Comparison of ENCODE assay signal across 11 cellular contexts in genomic region chr10:26642896-26643653, GRCh38.
"Had no signal": no experiment of that assay in that cellular context is flagged by ENCODE, and none has a peak within 500 bp of the region (broad histone marks: within the 10 kb centered on the region; RNA-seq: fewer than 3 reads in every experiment).

No MANE protein-coding gene starts in this region.

- H3K36me3 Mint-ChIP-seq: naive B cell had no signal

- H3K4me3 ChIP-seq: pancreas, thyroid gland had no signal

- H3K4me1 Mint-ChIP-seq: naive B cell had no signal

- H3K4me3 Mint-ChIP-seq: activated CD4-positive, alpha-beta memory T cell treated with anti-CD3 and anti-CD28 coated beads, Interleukin-2, amount 10 ng/mL, durations not matched to agents 7 days and 5 days; activated CD4-positive, alpha-beta T cell treated with anti-CD3 and anti-CD28 coated beads for 36 hours; activated T-cell treated with anti-CD3 and anti-CD28 coated beads, Interleukin-2, amount 50 U/mL, for 24 hours; naive B cell had no signal

- H3K27ac Mint-ChIP-seq: activated CD4-positive, alpha-beta memory T cell treated with anti-CD3 and anti-CD28 coated beads, Interleukin-2, amount 10 ng/mL, durations not matched to agents 7 days and 5 days; activated CD4-positive, alpha-beta T cell treated with anti-CD3 and anti-CD28 coated beads for 36 hours; activated T-cell treated with anti-CD3 and anti-CD28 coated beads, Interleukin-2, amount 50 U/mL, for 24 hours had no signal

- H3K9me3 Mint-ChIP-seq: activated CD4-positive, alpha-beta memory T cell treated with anti-CD3 and anti-CD28 coated beads, Interleukin-2, amount 10 ng/mL, durations not matched to agents 7 days and 5 days; activated T-cell treated with anti-CD3 and anti-CD28 coated beads, Interleukin-2, amount 50 U/mL, for 24 hours had no signal

- H3K27me3 Mint-ChIP-seq: activated CD4-positive, alpha-beta memory T cell treated with anti-CD3 and anti-CD28 coated beads, Interleukin-2, amount 10 ng/mL, durations not matched to agents 7 days and 5 days; activated CD4-positive, alpha-beta T cell treated with anti-CD3 and anti-CD28 coated beads for 36 hours; activated T-cell treated with anti-CD3 and anti-CD28 coated beads, Interleukin-2, amount 50 U/mL, for 24 hours had no signal

- DNase-seq: activated CD4-positive, alpha-beta memory T cell treated with anti-CD3 and anti-CD28 coated beads, Interleukin-2, amount 10 ng/mL, durations not matched to agents 7 days and 5 days; activated CD4-positive, alpha-beta T cell treated with anti-CD3 and anti-CD28 coated beads for 36 hours; activated effector memory CD4-positive, alpha-beta T cell treated with Interleukin-2 at 50 U/mL for 16 hours; activated naive CD4-positive, alpha-beta T cell treated with anti-CD3 and anti-CD28 coated beads, Interleukin-2, amount 50 U/mL, for 16 hours; activated T-cell treated with anti-CD3 and anti-CD28 coated beads, Interleukin-2, amount 50 U/mL, for 24 hours; islet precursor cell; naive B cell; stimulated activated CD4-positive, alpha-beta T cell treated with anti-CD3 and anti-CD28 coated beads, Interleukin-2, amount 100 ng/mL, for 24 hours; thyroid gland; WERI-Rb-1 had no signal

- ATAC-seq: activated CD4-positive, alpha-beta T cell treated with anti-CD3 and anti-CD28 coated beads for 36 hours; pancreas had no signal
